Comparison of ENCODE assay signal across 28 cellular contexts in genomic region chr14:24995016-24995415, GRCh38. TPM values are rescaled to one million over a fixed set of nuclear protein-coding genes. Genes with fewer than 3 reads are reported as not detected.
A peak's percentile ranks its signal among the peaks of the same experiment; 100 is the strongest.
DNase-seq lines count a peak whose midpoint lies in the region; ATAC-seq and TF ChIP-seq lines count a peak whose summit lies in the region.
"Had no signal": no experiment of that assay in that cellular context is flagged by ENCODE, and none has a peak within 500 bp of the region (broad histone marks: within the 10 kb centered on the region; RNA-seq: fewer than 3 reads in every experiment).

No MANE protein-coding gene starts in this region.

- POLR2A ChIA-PET in GM10248 (lab: Yijun Ruan, JAX): no interaction called here

- CTCF ChIA-PET in GM10248 (lab: Yijun Ruan, JAX): no interaction called here

- intact Hi-C loops in sciatic nerve (cut with DNase I): no loop called here

- no peak for TF ChIP-seq CTCF in GM10248 (IDR thresholded peaks at IDR 0.05; ENCODE audit: control extremely low read depth, extremely low read depth, low read depth, missing control alignments)

- DNase-seq in SK-MEL-5 (ENCODE audit: low read depth, low spot score) (peak; percentile 91), foreskin melanocyte (peak; percentile 77), sciatic nerve (ENCODE audit: low spot score) (no peak), GM10248 (ENCODE audit: extremely low spot score) (no peak)
- DNase-seq: 8988T; ACHN; AML-193; BE2C; C1 segment of cervical spinal cord; Caco-2; Calu3; CD4-positive, alpha-beta memory T cell; CD4-positive, alpha-beta T cell; CD4-positive, CD25-positive, alpha-beta regulatory T cell; CD8-positive, alpha-beta memory T cell; CD8-positive, alpha-beta T cell; COR-L47; DMS 273 treated with DMSO at 0.1 percent for 48 hours; DMS153; DMS53; DMS79; DMS79 treated with DMSO at 0.1 percent for 48 hours; DND-41; EL had no signal

- in situ Hi-C loops in SK-MEL-5 (cut with HindIII; ENCODE audit: low pct_unique_long_range_greater_than_20kb, low sequenced_read_pairs): no loop called here

- ATAC-seq in sciatic nerve (peak; percentile 45), HG02981 (IDR thresholded peaks at IDR 0.05; ENCODE audit: unreplicated experiment) (no peak), HG02571 (IDR thresholded peaks at IDR 0.05; ENCODE audit: unreplicated experiment) (no peak)
- ATAC-seq: A549; CD8-positive, alpha-beta T cell had no signal

RNA-seq across cellular contexts. Expression of gene STXBP6, which starts 54.9 kb away (rescaled TPM):
- 34.3 and 37.4 TPM in 2 replicates for total RNA-seq in SK-MEL-5 (2014; rRNA removed; shearing (Covaris generic))
- 17.2 and 21.7 TPM in 2 replicates for polyA plus RNA-seq in SK-MEL-5 (2015; cell fraction: cytosol; rRNA removed)
- 9.7 and 11.4 TPM in 2 replicates for polyA plus RNA-seq in SK-MEL-5 (2015; cell fraction: nucleus; rRNA removed)
- total RNA-seq in sciatic nerve: 18.1 TPM
- total RNA-seq: B cell; CD4-positive, alpha-beta memory T cell; CD4-positive, alpha-beta T cell; CD4-positive, CD25-positive, alpha-beta regulatory T cell; CD8-positive, alpha-beta T cell had no signal
- polyA plus RNA-seq: CD4-positive, alpha-beta memory T cell; CD4-positive, CD25-positive, alpha-beta regulatory T cell; CD8-positive, alpha-beta memory T cell had no signal

Comparison
In these comparisons a context has a peak if more than half of its experiments do, and no peak if none do; other contexts are left out.
1. DNase-seq: peak in SK-MEL-5 (single experiment) and foreskin melanocyte (single experiment); none in sciatic nerve (single experiment) and GM10248 (single experiment).